ENCODE assay signal across 13 cellular contexts in the genomic region with DNA sequence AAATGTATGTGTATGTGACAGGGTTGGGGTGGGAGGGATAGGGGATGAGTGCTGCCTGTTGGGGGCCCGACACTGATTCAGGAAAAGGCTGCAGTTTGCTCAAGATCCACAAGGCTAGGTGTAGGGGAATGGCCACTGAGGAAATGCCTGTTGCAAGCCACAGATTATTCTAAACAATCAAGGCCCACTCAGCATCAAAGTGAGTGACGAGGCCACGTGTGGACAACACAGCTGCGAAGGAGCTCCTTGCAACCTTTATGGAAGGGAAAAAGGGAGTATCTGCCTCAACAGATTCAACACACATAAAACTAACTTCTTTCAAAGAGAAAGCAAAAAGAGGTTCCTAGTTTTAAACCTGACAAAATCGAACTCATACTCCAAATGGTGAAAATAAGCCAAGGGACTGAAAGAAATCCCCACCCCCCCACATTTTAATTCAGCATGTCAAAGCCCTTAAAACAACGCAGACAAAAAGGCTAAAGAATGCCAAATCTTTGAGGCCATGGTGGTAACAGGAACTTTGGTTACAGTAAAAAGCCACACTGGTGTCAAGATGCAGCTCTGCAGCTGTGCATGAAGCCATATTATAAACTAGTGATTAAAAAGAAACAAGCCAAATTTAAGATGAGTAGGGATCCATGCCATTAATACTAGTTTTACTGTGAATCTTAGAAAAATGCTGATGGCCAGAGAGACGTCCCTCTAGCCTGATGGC. TPM values are rescaled to one million over a fixed set of nuclear protein-coding genes. Genes with fewer than 3 reads are reported as not detected.
DNase-seq lines count a peak whose midpoint lies in the region; ATAC-seq and TF ChIP-seq lines count a peak whose summit lies in the region.
"Had no signal": no experiment of that assay in that cellular context is flagged by ENCODE, and none has a peak within 500 bp of the region (broad histone marks: within the 10 kb centered on the region; RNA-seq: fewer than 3 reads in every experiment).

No MANE protein-coding gene starts in this region.

- peak overlapping the region; percentile 66 for H3K4me3 Mint-ChIP-seq in activated CD8-positive, alpha-beta T cell treated with anti-CD3 and anti-CD28 coated beads for 36 hours
- no peak overlapping the region for H3K4me3 Mint-ChIP-seq in mesothelial cell of epicardium

- no peaks in the 10 kb centered on the region for H3K27me3 ChIP-seq in left ventricle myocardium inferior (ENCODE audit: low read depth)
- no peaks in the 10 kb centered on the region for H3K27me3 ChIP-seq in right atrium auricular region
- H3K27me3 ChIP-seq in iPS-20b (ENCODE audit: insufficient read depth, low read length): peaks cover 9% of the 10 kb centered on the region; the same call in 1 of the 2 replicates

- H3K9me3 ChIP-seq in left ventricle myocardium inferior (replicated peaks): no peaks in the 10 kb centered on the region
- no peaks in the 10 kb centered on the region for H3K9me3 ChIP-seq in right atrium auricular region
- no peaks in the 10 kb centered on the region for H3K9me3 ChIP-seq in iPS-20b (ENCODE audit: insufficient read depth, low read depth, low read length)

- TF ChIP-seq CTCF in left ventricle myocardium inferior (IDR thresholded peaks at IDR 0.05; ENCODE audit: borderline replicate concordance): no peak
- no peak for TF ChIP-seq CTCF in right atrium auricular region (IDR thresholded peaks at IDR 0.05)
- TF ChIP-seq CTCF in activated CD8-positive, alpha-beta T cell treated with anti-CD3 and anti-CD28 coated beads for 36 hours (IDR thresholded peaks at IDR 0.05): no peak
- TF ChIP-seq CTCF in mesothelial cell of epicardium (IDR thresholded peaks at IDR 0.05; ENCODE audit: unreplicated experiment): no peak

- no peak overlapping the region for H3K9ac ChIP-seq in iPS-20b (ENCODE audit: low read depth, low read length)

- DNase-seq in left ventricle myocardium inferior: no peak
- DNase-seq in right atrium auricular region (ENCODE audit: low spot score): no peak
- no peak for DNase-seq in activated CD8-positive, alpha-beta T cell treated with anti-CD3 and anti-CD28 coated beads for 36 hours
- DNase-seq in mesothelial cell of epicardium (ENCODE audit: low spot score in 2 of 2, unreplicated experiment in 2 of 2): no peak
- DNase-seq in SW480 (ENCODE audit: low spot score): no peak
- DNase-seq in SW 1271 (lab: John Stamatoyannopoulos, UW): no peak
- no peak for DNase-seq in H4 (ENCODE audit: low spot score)
- DNase-seq: activated gamma-delta T cell treated with Interleukin-2 at 50 U/mL for 16 hours, AML-193, foreskin melanocyte, NCI-H2227 treated with DMSO at 0.1 percent for 48 hours, RPMI8226 had no signal

- H3K27ac ChIP-seq in left ventricle myocardium inferior (replicated peaks) (no peak overlapping the region), right atrium auricular region (no peak overlapping the region), iPS-20b (ENCODE audit: low read length) (no peak overlapping the region)

- H3K36me3 ChIP-seq in left ventricle myocardium inferior (peaks cover 76% of the 10 kb centered on the region), right atrium auricular region (peaks cover 71% of the 10 kb centered on the region), iPS-20b (ENCODE audit: insufficient read depth, low read depth, low read length) (peaks cover 71% of the 10 kb centered on the region)

- ATAC-seq in activated CD8-positive, alpha-beta T cell treated with anti-CD3 and anti-CD28 coated beads for 36 hours: no peak

- H3K4me1 Mint-ChIP-seq in activated CD8-positive, alpha-beta T cell treated with anti-CD3 and anti-CD28 coated beads for 36 hours (ENCODE audit: low read depth): peaks cover 55% of the 10 kb centered on the region
- H3K4me1 Mint-ChIP-seq in mesothelial cell of epicardium: peaks cover 29% of the 10 kb centered on the region

- H3K4me1 ChIP-seq in left ventricle myocardium inferior (peaks cover 76% of the 10 kb centered on the region), right atrium auricular region (peaks cover 0 to 61% of the 10 kb centered on the region in 2 donors), iPS-20b (ENCODE audit: insufficient read depth, low read length) (peaks cover 8% of the 10 kb centered on the region)

- peak overlapping the region; percentile 82 for H3K27ac Mint-ChIP-seq in activated CD8-positive, alpha-beta T cell treated with anti-CD3 and anti-CD28 coated beads for 36 hours
- no peak overlapping the region for H3K27ac Mint-ChIP-seq in mesothelial cell of epicardium

- peaks cover 2% of the 10 kb centered on the region for H3K27me3 Mint-ChIP-seq in activated CD8-positive, alpha-beta T cell treated with anti-CD3 and anti-CD28 coated beads for 36 hours
- peaks cover 4% of the 10 kb centered on the region for H3K27me3 Mint-ChIP-seq in mesothelial cell of epicardium (ENCODE audit: low read depth)

- CTCF ChIA-PET in activated CD8-positive, alpha-beta T cell treated with anti-CD3 and anti-CD28 coated beads for 36 hours (lab: Charles Lee): interaction anchor here (0.6 to 12.7 kb wide), 6 partner anchors 9 to 677 kb away, joined by 3 to 116 read pairs (median 8); no protein-coding TSS in a partner anchor

- POLR2A ChIA-PET in activated CD8-positive, alpha-beta T cell treated with anti-CD3 and anti-CD28 coated beads for 36 hours (lab: Charles Lee): interaction anchor here (0.7 to 11.7 kb wide), 2 partner anchors 12 to 19 kb away, joined by 3 to 128 read pairs; no protein-coding TSS in a partner anchor

- no peaks in the 10 kb centered on the region for H3K9me3 Mint-ChIP-seq in activated CD8-positive, alpha-beta T cell treated with anti-CD3 and anti-CD28 coated beads for 36 hours
- H3K9me3 Mint-ChIP-seq in mesothelial cell of epicardium: no peaks in the 10 kb centered on the region

- H3K4me3 ChIP-seq in left ventricle myocardium inferior (peak overlapping the region; percentile 93), right atrium auricular region (no peak overlapping the region), iPS-20b (ENCODE audit: low read length) (peak overlapping the region; percentile 7; the same call in 1 of the 2 replicates)

- intact Hi-C loops in left ventricle myocardium inferior (cut with micrococcal nuclease): no loop called here
- intact Hi-C loops in activated CD8-positive, alpha-beta T cell treated with anti-CD3 and anti-CD28 coated beads for 36 hours (cut with micrococcal nuclease): no loop called here

- peaks cover 70% of the 10 kb centered on the region for H3K36me3 Mint-ChIP-seq in activated CD8-positive, alpha-beta T cell treated with anti-CD3 and anti-CD28 coated beads for 36 hours (ENCODE audit: low read depth)
- peaks cover 26% of the 10 kb centered on the region for H3K36me3 Mint-ChIP-seq in mesothelial cell of epicardium

RNA-seq across cellular contexts. Expression of gene POLG, which starts 3.6 kb away (rescaled TPM):
- total RNA-seq in left ventricle myocardium inferior (31.1 TPM), right atrium auricular region (10 to 100 TPM; 36.0 to 37.9 TPM), mesothelial cell of epicardium (62.6 to 71.6 TPM (median 68.2 TPM) in 3 replicates)
- total RNA-seq in activated CD8-positive, alpha-beta T cell treated with anti-CD3 and anti-CD28 coated beads for 36 hours: 100 to 1,000 TPM; 101 to 106 TPM
- total RNA-seq in H4 (2014; rRNA removed; shearing (Covaris generic)): 19.5 and 36.9 TPM in 2 replicates

Comparison
In these comparisons a context has a peak if more than half of its experiments do, and no peak if none do; other contexts are left out.
1. H3K4me3 ChIP-seq: peak in left ventricle myocardium inferior (single experiment) and iPS-20b (single experiment); none in right atrium auricular region (0 of 2).